In genomic region chr1:145765585-145766360, GRCh38 we compare ENCODE assay signal across 12 cellular contexts. TPM values are rescaled to one million over a fixed set of nuclear protein-coding genes. Genes with fewer than 3 reads are reported as not detected.
A peak's percentile ranks its signal among the peaks of the same experiment; 100 is the strongest.
DNase-seq lines count a peak whose midpoint lies in the region; ATAC-seq, FAIRE-seq and TF ChIP-seq lines count a peak whose summit lies in the region.
"Not testable (repeated sequence)": the region's sequence is repeated elsewhere in the genome, so short reads cannot be mapped to it uniquely, and the experiment has no call there.
"Had no signal": no experiment of that assay in that cellular context is flagged by ENCODE, and none has a peak within 500 bp of the region (broad histone marks: within the 10 kb centered on the region; RNA-seq: fewer than 3 reads in every experiment).

No MANE protein-coding gene starts in this region.

- not testable (repeated sequence) for TF ChIP-seq RAD21 in A549 (conservative IDR thresholded peaks at IDR 0.05 in 1 of 2, IDR thresholded peaks at IDR 0.05 in 1 of 2); HepG2 (CRISPR knock-in tag; IDR thresholded peaks at IDR 0.05)

- peak overlapping the region; percentile 22 to 47; a peak in 2 of 6 replicates for H3K27ac ChIP-seq in A549
- H3K27ac ChIP-seq in SK-N-MC, result 0 out of 2 replicates have a peak overlapping the region, but pooled peaks have one; percentile 46
- peak overlapping the region; percentile 13 for H3K27ac ChIP-seq in HepG2 (ENCODE audit: extremely low read length, insufficient read depth, low read length)

- not testable (repeated sequence) for TF ChIP-seq POLR2A in A549 (IDR thresholded peaks at IDR 0.05; ENCODE audit: low read length); HepG2 (IDR thresholded peaks at IDR 0.05; ENCODE audit: insufficient read depth in 1 of 2, low read depth in 2 of 2, low read length in 2 of 2)

- not testable (repeated sequence) for H3K79me2 ChIP-seq in HepG2 (ENCODE audit: insufficient read depth, low read length)

- not testable (repeated sequence) for H3K4me1 Mint-ChIP-seq in progenitor cell of endocrine pancreas (ENCODE audit: low read depth)

- not testable (repeated sequence) for H3K27me3 ChIP-seq in HepG2 (ENCODE audit: control insufficient read depth in 1 of 2, insufficient read depth in 2 of 2, low read length in 2 of 2)

- not testable (repeated sequence) for TF ChIP-seq EP300 in A549 (IDR thresholded peaks at IDR 0.05); HepG2 (IDR thresholded peaks at IDR 0.05; ENCODE audit: low read depth in 2 of 2, low read length in 2 of 2); HepG2 (CRISPR knock-in tag; IDR thresholded peaks at IDR 0.05; ENCODE audit: borderline replicate concordance)

- not testable (repeated sequence) for H3K27me3 Mint-ChIP-seq in progenitor cell of endocrine pancreas

- not testable (repeated sequence) for H3K9me3 Mint-ChIP-seq in progenitor cell of endocrine pancreas (ENCODE audit: low read depth)

- not testable (repeated sequence) for H3K9ac ChIP-seq in SK-N-MC (ENCODE audit: insufficient read length); HepG2 (ENCODE audit: insufficient read depth, low read depth, low read length)

- H3K9me3 ChIP-seq in A549, result peaks cover 11% of the 10 kb centered on the region
- not testable (repeated sequence) for H3K9me3 ChIP-seq in SK-N-MC (ENCODE audit: low read depth, low read length); HepG2 (ENCODE audit: low read length)

- H4K20me1 ChIP-seq in HepG2 (ENCODE audit: insufficient read depth, low read length), result not testable (repeated sequence)

- POLR2A ChIA-PET in A549 (lab: Yijun Ruan, JAX), result not testable (repeated sequence)
- POLR2A ChIA-PET in HepG2 (lab: Yijun Ruan, JAX), result interaction anchor here (0.8 kb wide), 1 partner anchor 18 kb away, joined by 4 read pairs; no protein-coding TSS in a partner anchor

- intact Hi-C loops in Right ventricle myocardium superior (cut with DNase I); HepG2 (cut with micrococcal nuclease; ENCODE audit: unreplicated experiment): not testable (repeated sequence)

- not testable (repeated sequence) for H3K4me3 Mint-ChIP-seq in progenitor cell of endocrine pancreas (ENCODE audit: low read depth)

- not testable (repeated sequence) for H2AFZ ChIP-seq in HepG2 (ENCODE audit: low read length)

- peak overlapping the region; percentile 42 for H3K4me2 ChIP-seq in A549
- H3K4me2 ChIP-seq in HepG2 (ENCODE audit: low read depth, low read length), result peak overlapping the region; percentile 12; the same call in 1 of the 2 replicates

- TF ChIP-seq CTCF in A549 (IDR thresholded peaks at IDR 0.05); HepG2 (CRISPR knock-in tag; IDR thresholded peaks at IDR 0.05); progenitor cell of endocrine pancreas (IDR thresholded peaks at IDR 0.05; ENCODE audit: unreplicated experiment): not testable (repeated sequence)

- peak overlapping the region; percentile 85 for H3K27ac Mint-ChIP-seq in progenitor cell of endocrine pancreas

- H3K36me3 ChIP-seq in SK-N-MC (ENCODE audit: insufficient read depth, low read length), result peaks cover 17% of the 10 kb centered on the region
- not testable (repeated sequence) for H3K36me3 ChIP-seq in HepG2 (replicated peaks in 1 of 2; ENCODE audit: control insufficient read depth in 1 of 2, insufficient read depth in 2 of 2, low read length in 2 of 2)

- not testable (repeated sequence) for BruUV-seq in HepG2 (replicated peaks; lab: Mats Ljungman, UMichigan)

- DNase-seq in A549 (ENCODE audit: low read depth in 1 of 2, low spot score in 1 of 2); SK-N-MC (ENCODE audit: low read depth, low spot score); Right ventricle myocardium superior; progenitor cell of endocrine pancreas (ENCODE audit: low spot score, unreplicated experiment): not testable (repeated sequence)
- DNase-seq in EH (ENCODE audit: low read depth), result peak; percentile 53
- peak in 2 of 3 experiments; percentile 5 to 22 for DNase-seq in NCI-H1417 (lab: John Stamatoyannopoulos, UW)
- peak; percentile 9 for DNase-seq in NCI-H510A treated with DMSO at 0.1 percent for 48 hours (lab: John Stamatoyannopoulos, UW)
- peak; percentile 32 for DNase-seq in HepG2 (ENCODE audit: low spot score)

- peaks cover 20% of the 10 kb centered on the region for H3K4me1 ChIP-seq in A549
- peaks cover 20% of the 10 kb centered on the region for H3K4me1 ChIP-seq in HepG2 (ENCODE audit: insufficient read depth, low read length)

- CTCF ChIA-PET in A549 (lab: Yijun Ruan, JAX); HepG2 (lab: Yijun Ruan, JAX; ENCODE audit: low intra/inter-chr PET ratio, low total read pairs): not testable (repeated sequence)

- in situ Hi-C loops in HepG2 (cut with HindIII; ENCODE audit: extremely low pct_ligation_motif_present, low pct_unique_long_range_greater_than_20kb), result loop anchor here (10.0 kb wide), 1 partner anchor 59 kb away; the partner anchor contains the start of genes POLR3C and RNF115

- ATAC-seq in A549 (peak in 1 of 2 experiments; percentile 63; a peak in 3 of 6 replicates), Right ventricle myocardium superior (ENCODE audit: poor library complexity) (peak; percentile 26), HepG2 (peak; percentile 46)

- not testable (repeated sequence) for FAIRE-seq in A549 (lab: Jason Lieb, UNC); HepG2 (lab: Jason Lieb, UNC)

- 29% methylated on average over 4 of the region's 5 CpGs for WGBS in A549 (ENCODE audit: missing lambda C conversion rate)
- WGBS in HepG2 (ENCODE audit: low lambda C conversion rate), result 13% methylated on average over 4 of the region's 5 CpGs

- not testable (repeated sequence) for H3K4me3 ChIP-seq in A549; SK-N-MC; HepG2 (replicated peaks in 1 of 3; ENCODE audit: insufficient read depth in 1 of 3, low read depth in 2 of 3, low read length in 3 of 3)

- peaks cover 41% of the 10 kb centered on the region for H3K36me3 Mint-ChIP-seq in progenitor cell of endocrine pancreas (ENCODE audit: insufficient read depth)

RNA-seq across cellular contexts. Expression of gene CD160, which starts 46.5 kb away (rescaled TPM):
- 0.05 and 0.07 TPM in 2 replicates for polyA plus RNA-seq in A549 (2011; rRNA removed)
- not detected in 2 replicates for polyA plus RNA-seq in A549 (2012; cell fraction: cytosol; rRNA removed)
- not detected in 2 replicates for polyA plus RNA-seq in A549 (2012; cell fraction: nucleus; rRNA removed)
- polyA plus RNA-seq in A549 (2017; fragmentation: RNase III; extraction: RNeasy Plus Mini Kit Qiagen cat#74134 plus additional on column Dnase treatment), result not detected in 3 replicates
- polyA minus RNA-seq in A549 (2011; rRNA and poly(A)+ RNA removed), result not detected in 2 replicates
- total RNA-seq in Right ventricle myocardium superior, result not detected
- not detected in 2 replicates for total RNA-seq in HepG2 (2016; rRNA removed; fragmentation: Illumina TruSeq; extraction: Trizol)
- not detected in 2 replicates for total RNA-seq in HepG2 (2016; cell fraction: cytosol; rRNA removed; fragmentation: Illumina TruSeq; extraction: Trizol; ENCODE audit: low read depth)
- total RNA-seq in HepG2 (2016; cell fraction: insoluble cytoplasmic fraction; rRNA removed; fragmentation: Illumina TruSeq; extraction: Trizol), result not detected in 2 replicates
- total RNA-seq in HepG2 (2016; cell fraction: membrane; rRNA removed; fragmentation: Illumina TruSeq; extraction: Trizol), result not detected in 2 replicates
- not detected in 2 replicates for total RNA-seq in HepG2 (2016; cell fraction: nucleus; rRNA removed; fragmentation: Illumina TruSeq; extraction: Trizol)
- 0.04 and 0.09 TPM in 2 replicates for polyA plus RNA-seq in HepG2 (2011; rRNA removed)
- polyA plus RNA-seq in HepG2 (2011; cell fraction: cytosol; rRNA removed), result not detected in 2 replicates
- not detected in 2 replicates for polyA plus RNA-seq in HepG2 (2011; cell fraction: nucleus; rRNA removed)
- 0.20 TPM in 1 of 2 replicates, not detected in the other for polyA plus RNA-seq in HepG2 (2012)
- not detected in 2 replicates for polyA plus RNA-seq in HepG2 (2016; cell fraction: cytosol; fragmentation: Illumina TruSeq; extraction: Trizol; ENCODE audit: low read depth)
- polyA plus RNA-seq in HepG2 (2016; cell fraction: insoluble cytoplasmic fraction; fragmentation: Illumina TruSeq; extraction: Trizol; ENCODE audit: low read depth), result not detected in 2 replicates
- not detected in 2 replicates for polyA plus RNA-seq in HepG2 (2016; cell fraction: membrane; fragmentation: Illumina TruSeq; extraction: Trizol; ENCODE audit: low read depth)
- not detected in 2 replicates for polyA plus RNA-seq in HepG2 (2016; cell fraction: nucleus; fragmentation: Illumina TruSeq; extraction: Trizol; ENCODE audit: insufficient read depth, low read depth)
- 0.09 TPM in 1 of 2 replicates, not detected in the other for polyA minus RNA-seq in HepG2 (2011; rRNA and poly(A)+ RNA removed; ENCODE audit: low replicate concordance)
- not detected in 2 replicates for polyA minus RNA-seq in HepG2 (2011; cell fraction: cytosol; rRNA and poly(A)+ RNA removed)
- not detected in 2 replicates for polyA minus RNA-seq in HepG2 (2011; cell fraction: nucleus; rRNA and poly(A)+ RNA removed)
- not detected in 2 replicates for total RNA-seq in progenitor cell of endocrine pancreas
- total RNA-seq: A172, G401, SJCRH30 had no signal

RNA-seq across cellular contexts. Expression of gene RNF115, which starts 58.1 kb away (rescaled TPM):
- 18.4 and 18.8 TPM in 2 replicates for polyA plus RNA-seq in A549 (2011; rRNA removed)
- 3.8 and 4.3 TPM in 2 replicates for polyA plus RNA-seq in A549 (2012; cell fraction: cytosol; rRNA removed)
- 4.0 and 6.1 TPM in 2 replicates for polyA plus RNA-seq in A549 (2012; cell fraction: nucleus; rRNA removed)
- polyA plus RNA-seq in A549 (2017; fragmentation: RNase III; extraction: RNeasy Plus Mini Kit Qiagen cat#74134 plus additional on column Dnase treatment), result 8.5 to 9.3 TPM (median 9.2 TPM) in 3 replicates
- 10.3 and 11.9 TPM in 2 replicates for polyA minus RNA-seq in A549 (2011; rRNA and poly(A)+ RNA removed)
- total RNA-seq in Right ventricle myocardium superior, result 46.5 TPM
- total RNA-seq in HepG2 (2016; rRNA removed; fragmentation: Illumina TruSeq; extraction: Trizol), result 7.8 and 10.1 TPM in 2 replicates
- 2.2 and 2.4 TPM in 2 replicates for total RNA-seq in HepG2 (2016; cell fraction: cytosol; rRNA removed; fragmentation: Illumina TruSeq; extraction: Trizol; ENCODE audit: low read depth)
- 8.6 and 9.5 TPM in 2 replicates for total RNA-seq in HepG2 (2016; cell fraction: insoluble cytoplasmic fraction; rRNA removed; fragmentation: Illumina TruSeq; extraction: Trizol)
- total RNA-seq in HepG2 (2016; cell fraction: membrane; rRNA removed; fragmentation: Illumina TruSeq; extraction: Trizol), result 6.1 and 6.2 TPM in 2 replicates
- 10.9 and 11.6 TPM in 2 replicates for total RNA-seq in HepG2 (2016; cell fraction: nucleus; rRNA removed; fragmentation: Illumina TruSeq; extraction: Trizol)
- polyA plus RNA-seq in HepG2 (2011; rRNA removed), result 4.6 and 6.0 TPM in 2 replicates
- 2.3 and 3.0 TPM in 2 replicates for polyA plus RNA-seq in HepG2 (2011; cell fraction: cytosol; rRNA removed)
- 3.0 and 4.1 TPM in 2 replicates for polyA plus RNA-seq in HepG2 (2011; cell fraction: nucleus; rRNA removed)
- polyA plus RNA-seq in HepG2 (2012), result 4.1 and 5.7 TPM in 2 replicates
- 2.9 and 3.4 TPM in 2 replicates for polyA plus RNA-seq in HepG2 (2016; cell fraction: cytosol; fragmentation: Illumina TruSeq; extraction: Trizol; ENCODE audit: low read depth)
- polyA plus RNA-seq in HepG2 (2016; cell fraction: insoluble cytoplasmic fraction; fragmentation: Illumina TruSeq; extraction: Trizol; ENCODE audit: low read depth), result 11.8 and 12.2 TPM in 2 replicates
- polyA plus RNA-seq in HepG2 (2016; cell fraction: membrane; fragmentation: Illumina TruSeq; extraction: Trizol; ENCODE audit: low read depth), result 7.2 and 8.6 TPM in 2 replicates
- polyA plus RNA-seq in HepG2 (2016; cell fraction: nucleus; fragmentation: Illumina TruSeq; extraction: Trizol; ENCODE audit: insufficient read depth, low read depth), result 15.3 and 16.4 TPM in 2 replicates
- 3.6 and 12.3 TPM in 2 replicates for polyA minus RNA-seq in HepG2 (2011; rRNA and poly(A)+ RNA removed; ENCODE audit: low replicate concordance)
- 2.1 and 2.6 TPM in 2 replicates for polyA minus RNA-seq in HepG2 (2011; cell fraction: cytosol; rRNA and poly(A)+ RNA removed)
- 11.2 and 12.9 TPM in 2 replicates for polyA minus RNA-seq in HepG2 (2011; cell fraction: nucleus; rRNA and poly(A)+ RNA removed)
- total RNA-seq in progenitor cell of endocrine pancreas, result 14.5 and 14.7 TPM in 2 replicates

RNA-seq across cellular contexts. Expression of gene POLR3C, which starts 58.2 kb away (rescaled TPM):
- 58.3 and 65.0 TPM in 2 replicates for polyA plus RNA-seq in A549 (2011; rRNA removed)
- 29.7 and 30.5 TPM in 2 replicates for polyA plus RNA-seq in A549 (2012; cell fraction: cytosol; rRNA removed)
- polyA plus RNA-seq in A549 (2012; cell fraction: nucleus; rRNA removed), result 21.2 and 28.0 TPM in 2 replicates
- polyA plus RNA-seq in A549 (2017; fragmentation: RNase III; extraction: RNeasy Plus Mini Kit Qiagen cat#74134 plus additional on column Dnase treatment), result 26.9 to 29.5 TPM (median 28.1 TPM) in 3 replicates
- polyA minus RNA-seq in A549 (2011; rRNA and poly(A)+ RNA removed), result 58.5 and 59.1 TPM in 2 replicates
- 12.2 TPM for total RNA-seq in Right ventricle myocardium superior
- 24.3 TPM in 2 replicates for total RNA-seq in HepG2 (2016; rRNA removed; fragmentation: Illumina TruSeq; extraction: Trizol)
- total RNA-seq in HepG2 (2016; cell fraction: cytosol; rRNA removed; fragmentation: Illumina TruSeq; extraction: Trizol; ENCODE audit: low read depth), result 11.5 and 13.9 TPM in 2 replicates
- 22.9 and 26.4 TPM in 2 replicates for total RNA-seq in HepG2 (2016; cell fraction: insoluble cytoplasmic fraction; rRNA removed; fragmentation: Illumina TruSeq; extraction: Trizol)
- total RNA-seq in HepG2 (2016; cell fraction: membrane; rRNA removed; fragmentation: Illumina TruSeq; extraction: Trizol), result 14.2 and 15.1 TPM in 2 replicates
- total RNA-seq in HepG2 (2016; cell fraction: nucleus; rRNA removed; fragmentation: Illumina TruSeq; extraction: Trizol), result 16.6 and 16.7 TPM in 2 replicates
- polyA plus RNA-seq in HepG2 (2011; rRNA removed), result 15.0 and 15.5 TPM in 2 replicates
- 13.3 and 17.9 TPM in 2 replicates for polyA plus RNA-seq in HepG2 (2011; cell fraction: cytosol; rRNA removed)
- 23.1 and 24.9 TPM in 2 replicates for polyA plus RNA-seq in HepG2 (2011; cell fraction: nucleus; rRNA removed)
- 14.2 and 14.7 TPM in 2 replicates for polyA plus RNA-seq in HepG2 (2012)
- 6.9 and 9.5 TPM in 2 replicates for polyA plus RNA-seq in HepG2 (2016; cell fraction: cytosol; fragmentation: Illumina TruSeq; extraction: Trizol; ENCODE audit: low read depth)
- polyA plus RNA-seq in HepG2 (2016; cell fraction: insoluble cytoplasmic fraction; fragmentation: Illumina TruSeq; extraction: Trizol; ENCODE audit: low read depth), result 28.8 and 29.9 TPM in 2 replicates
- 9.7 and 12.5 TPM in 2 replicates for polyA plus RNA-seq in HepG2 (2016; cell fraction: membrane; fragmentation: Illumina TruSeq; extraction: Trizol; ENCODE audit: low read depth)
- 24.4 and 27.3 TPM in 2 replicates for polyA plus RNA-seq in HepG2 (2016; cell fraction: nucleus; fragmentation: Illumina TruSeq; extraction: Trizol; ENCODE audit: insufficient read depth, low read depth)
- polyA minus RNA-seq in HepG2 (2011; rRNA and poly(A)+ RNA removed; ENCODE audit: low replicate concordance), result 22.4 and 66.8 TPM in 2 replicates
- 8.3 and 13.6 TPM in 2 replicates for polyA minus RNA-seq in HepG2 (2011; cell fraction: cytosol; rRNA and poly(A)+ RNA removed)
- polyA minus RNA-seq in HepG2 (2011; cell fraction: nucleus; rRNA and poly(A)+ RNA removed), result 24.7 and 35.2 TPM in 2 replicates
- total RNA-seq in progenitor cell of endocrine pancreas, result 31.9 and 34.0 TPM in 2 replicates

RNA-seq across cellular contexts. Expression of gene PDZK1, which starts 58.6 kb away (rescaled TPM):
- polyA plus RNA-seq in A549 (2011; rRNA removed) (2.0 and 2.9 TPM in 2 replicates), A549 (2017; fragmentation: RNase III; extraction: RNeasy Plus Mini Kit Qiagen cat#74134 plus additional on column Dnase treatment) (1.3 to 1.5 TPM (median 1.5 TPM) in 3 replicates), HepG2 (2011; rRNA removed) (14.9 and 16.2 TPM in 2 replicates)
- polyA plus RNA-seq in A549 (2012; cell fraction: cytosol; rRNA removed), result 0.22 and 0.52 TPM in 2 replicates
- polyA plus RNA-seq in A549 (2012; cell fraction: nucleus; rRNA removed), result 0.26 and 0.64 TPM in 2 replicates
- 0.62 TPM in 1 of 2 replicates, not detected in the other for polyA minus RNA-seq in A549 (2011; rRNA and poly(A)+ RNA removed)
- total RNA-seq in Right ventricle myocardium superior (not detected), HepG2 (2016; rRNA removed; fragmentation: Illumina TruSeq; extraction: Trizol) (46.4 and 65.0 TPM in 2 replicates), progenitor cell of endocrine pancreas (25.0 and 26.2 TPM in 2 replicates)
- total RNA-seq in HepG2 (2016; cell fraction: cytosol; rRNA removed; fragmentation: Illumina TruSeq; extraction: Trizol; ENCODE audit: low read depth), result 5.9 and 8.7 TPM in 2 replicates
- total RNA-seq in HepG2 (2016; cell fraction: insoluble cytoplasmic fraction; rRNA removed; fragmentation: Illumina TruSeq; extraction: Trizol), result 46.0 and 60.4 TPM in 2 replicates
- 13.2 and 14.5 TPM in 2 replicates for total RNA-seq in HepG2 (2016; cell fraction: membrane; rRNA removed; fragmentation: Illumina TruSeq; extraction: Trizol)
- total RNA-seq in HepG2 (2016; cell fraction: nucleus; rRNA removed; fragmentation: Illumina TruSeq; extraction: Trizol), result 33.5 and 36.3 TPM in 2 replicates
- 8.0 and 13.5 TPM in 2 replicates for polyA plus RNA-seq in HepG2 (2011; cell fraction: cytosol; rRNA removed)
- 12.7 and 23.2 TPM in 2 replicates for polyA plus RNA-seq in HepG2 (2011; cell fraction: nucleus; rRNA removed)
- polyA plus RNA-seq in HepG2 (2012), result 45.2 and 96.7 TPM in 2 replicates
- 5.2 and 5.6 TPM in 2 replicates for polyA plus RNA-seq in HepG2 (2016; cell fraction: cytosol; fragmentation: Illumina TruSeq; extraction: Trizol; ENCODE audit: low read depth)
- 58.1 and 59.2 TPM in 2 replicates for polyA plus RNA-seq in HepG2 (2016; cell fraction: insoluble cytoplasmic fraction; fragmentation: Illumina TruSeq; extraction: Trizol; ENCODE audit: low read depth)
- polyA plus RNA-seq in HepG2 (2016; cell fraction: membrane; fragmentation: Illumina TruSeq; extraction: Trizol; ENCODE audit: low read depth), result 7.9 and 8.6 TPM in 2 replicates
- polyA plus RNA-seq in HepG2 (2016; cell fraction: nucleus; fragmentation: Illumina TruSeq; extraction: Trizol; ENCODE audit: insufficient read depth, low read depth), result 46.8 and 47.0 TPM in 2 replicates
- polyA minus RNA-seq in HepG2 (2011; rRNA and poly(A)+ RNA removed; ENCODE audit: low replicate concordance), result 0.30 and 3.5 TPM in 2 replicates
- 7.9 and 8.2 TPM in 2 replicates for polyA minus RNA-seq in HepG2 (2011; cell fraction: cytosol; rRNA and poly(A)+ RNA removed)
- 12.7 and 19.3 TPM in 2 replicates for polyA minus RNA-seq in HepG2 (2011; cell fraction: nucleus; rRNA and poly(A)+ RNA removed)
- total RNA-seq: CD8-positive, alpha-beta memory T cell had no signal
